Comparison of ENCODE assay signal across 20 cellular contexts in genomic region chr22:23014250-23014649, GRCh38. TPM values are rescaled to one million over a fixed set of nuclear protein-coding genes. Genes with fewer than 3 reads are reported as not detected.
DNase-seq lines count a peak whose midpoint lies in the region; ATAC-seq, FAIRE-seq and TF ChIP-seq lines count a peak whose summit lies in the region.
"Had no signal": no experiment of that assay in that cellular context is flagged by ENCODE, and none has a peak within 500 bp of the region (broad histone marks: within the 10 kb centered on the region; RNA-seq: fewer than 3 reads in every experiment).

No MANE protein-coding gene starts in this region.

- TF ChIP-seq CTCF in GM12878 (IDR thresholded peaks at IDR 0.05 in 2 of 3, conservative IDR thresholded peaks at IDR 0.05 in 1 of 3; ENCODE audit: control insufficient read depth in 2 of 3, extremely low read depth in 1 of 3, insufficient read depth in 1 of 3, low read depth in 3 of 3, low read length in 3 of 3), result no peak

- POLR2A ChIA-PET in activated CD4-positive, alpha-beta T cell treated with anti-CD3 and anti-CD28 coated beads for 36 hours (lab: Charles Lee), result no interaction called here
- POLR2A ChIA-PET in GM12878 (lab: Charles Lee), result no interaction called here

- no peak overlapping the region for H3K4me3 Mint-ChIP-seq in activated CD4-positive, alpha-beta T cell treated with anti-CD3 and anti-CD28 coated beads for 36 hours
- H3K4me3 Mint-ChIP-seq in activated naive CD4-positive, alpha-beta T cell treated with anti-CD3 and anti-CD28 coated beads for 36 hours, result no peak overlapping the region
- H3K4me3 Mint-ChIP-seq: CD14-positive monocyte; CD8-positive, alpha-beta T cell had no signal

- RAD21 ChIA-PET in GM12878 (lab: Charles Lee; ENCODE audit: unreplicated experiment), result no interaction called here

- DNase-seq in activated CD4-positive, alpha-beta T cell treated with anti-CD3 and anti-CD28 coated beads for 36 hours, result peak; percentile 25
- no peak for DNase-seq in activated CD4-positive, alpha-beta T cell treated with anti-CD3 and anti-CD28 coated beads, Interleukin-2, amount 50 U/mL, for 1 hour
- DNase-seq in activated naive CD4-positive, alpha-beta T cell treated with anti-CD3 and anti-CD28 coated beads for 36 hours, result peak; percentile 14
- DNase-seq in activated naive CD4-positive, alpha-beta T cell treated with anti-CD3 and anti-CD28 coated beads, Interleukin-2, amount 50 U/mL, for 16 hours, result no peak
- DNase-seq in GM12878 (ENCODE audit: low read depth, low spot score) (no peak), posterior vena cava (ENCODE audit: low spot score) (peak; percentile 30), DMS 273 treated with DMSO at 0.1 percent for 48 hours (lab: John Stamatoyannopoulos, UW) (no peak)
- DNase-seq: CD8-positive, alpha-beta T cell; COR-L47; DND-41; GDM1; GM23248 had no signal

- H3K27me3 ChIP-seq in GM12878 (replicated peaks in 1 of 2; ENCODE audit: control insufficient read depth in 2 of 2, insufficient read depth in 2 of 2, low read length in 1 of 2), result 0 out of 4 replicates have a peak, but pooled peaks cover 0 to 3% of the 10 kb centered on the region in 2 experiments

- no peak for TF ChIP-seq RAD21 in GM12878 (IDR thresholded peaks at IDR 0.05; ENCODE audit: insufficient read depth, low read depth, low read length)

- WGBS in GM12878 (ENCODE audit: insufficient coverage, insufficient replicate concordance, low lambda C conversion rate, missing lambda C conversion rate), result 24% methylated on average over 7 of the region's 7 CpGs

- TF ChIP-seq POLR2A in GM12878 (IDR thresholded peaks at IDR 0.05; ENCODE audit: low read depth, low read length), result no peak

- H3K27me3 Mint-ChIP-seq in activated CD4-positive, alpha-beta T cell treated with anti-CD3 and anti-CD28 coated beads for 36 hours, result peaks cover 41% of the 10 kb centered on the region
- H3K27me3 Mint-ChIP-seq in activated naive CD4-positive, alpha-beta T cell treated with anti-CD3 and anti-CD28 coated beads for 36 hours (ENCODE audit: low read depth), result peaks cover 32% of the 10 kb centered on the region

- H3K4me1 Mint-ChIP-seq in activated CD4-positive, alpha-beta T cell treated with anti-CD3 and anti-CD28 coated beads for 36 hours, result peaks cover 30% of the 10 kb centered on the region
- H3K4me1 Mint-ChIP-seq in activated naive CD4-positive, alpha-beta T cell treated with anti-CD3 and anti-CD28 coated beads for 36 hours (ENCODE audit: low read depth), result peaks cover 26% of the 10 kb centered on the region
- H3K4me1 Mint-ChIP-seq: CD14-positive monocyte had no signal

- H4K20me1 ChIP-seq in GM12878 (ENCODE audit: control insufficient read depth, insufficient read depth), result no peaks in the 10 kb centered on the region

- H3K27ac ChIP-seq in GM12878 (ENCODE audit: control insufficient read depth, insufficient read depth), result no peak overlapping the region
- H3K27ac ChIP-seq: 22Rv1, GM23248, HL-60 had no signal

- no peak for TF ChIP-seq EP300 in GM12878 (IDR thresholded peaks at IDR 0.05; ENCODE audit: borderline replicate concordance in 1 of 2, control insufficient read depth in 1 of 2, low read depth in 2 of 2, low read length in 2 of 2)

- SMC1A ChIA-PET in GM12878 (lab: Charles Lee; ENCODE audit: uncharacterized antibody, unreplicated experiment), result no interaction called here

- no peak overlapping the region for H3K4me3 ChIP-seq in GM12878
- H3K4me3 ChIP-seq: GM23248 had no signal

- CTCF ChIA-PET in activated CD4-positive, alpha-beta T cell treated with anti-CD3 and anti-CD28 coated beads for 36 hours (lab: Charles Lee), result no interaction called here
- CTCF ChIA-PET in activated naive CD4-positive, alpha-beta T cell treated with anti-CD3 and anti-CD28 coated beads for 36 hours (lab: Charles Lee), result interaction anchor here (1.1 kb wide), 1 partner anchor 70 kb away, joined by 4 read pairs; no protein-coding TSS in a partner anchor
- CTCF ChIA-PET in GM12878 (lab: Yijun Ruan, JAX), result interaction anchor here (1.5 to 2.1 kb wide), 2 partner anchors 10 to 20 kb away, joined by 3 to 5 read pairs; no protein-coding TSS in a partner anchor

- no peak overlapping the region for H2AFZ ChIP-seq in GM12878 (ENCODE audit: control insufficient read depth, low read depth, low read length)
- H2AFZ ChIP-seq: GM23248 had no signal

- no peaks in the 10 kb centered on the region for H3K9me3 ChIP-seq in GM12878 (replicated peaks; ENCODE audit: control insufficient read depth, insufficient read depth, low read length)

- no peak overlapping the region for H3K27ac Mint-ChIP-seq in activated CD4-positive, alpha-beta T cell treated with anti-CD3 and anti-CD28 coated beads for 36 hours
- H3K27ac Mint-ChIP-seq in activated naive CD4-positive, alpha-beta T cell treated with anti-CD3 and anti-CD28 coated beads for 36 hours, result no peak overlapping the region
- H3K27ac Mint-ChIP-seq: CD8-positive, alpha-beta T cell had no signal

- no peak for FAIRE-seq in GM12878 (lab: Jason Lieb, UNC)
- FAIRE-seq: D721Med, GM19239, H54 had no signal

- in situ Hi-C loops in GM12878 (cut with MboI), result no loop called here

- H3K36me3 Mint-ChIP-seq in activated CD4-positive, alpha-beta T cell treated with anti-CD3 and anti-CD28 coated beads for 36 hours (ENCODE audit: low read depth), result no peaks in the 10 kb centered on the region
- no peaks in the 10 kb centered on the region for H3K36me3 Mint-ChIP-seq in activated naive CD4-positive, alpha-beta T cell treated with anti-CD3 and anti-CD28 coated beads for 36 hours (ENCODE audit: low read depth)
- H3K36me3 Mint-ChIP-seq: CD14-positive monocyte; CD8-positive, alpha-beta T cell had no signal

- peaks cover 14% of the 10 kb centered on the region for H3K4me1 ChIP-seq in GM12878 (ENCODE audit: control insufficient read depth, insufficient read depth, low read length)

- intact Hi-C loops in activated CD4-positive, alpha-beta T cell treated with anti-CD3 and anti-CD28 coated beads for 36 hours (cut with DNase I, micrococcal nuclease), result loop anchor here (5.0 to 10.0 kb wide), 2 partner anchors 149 to 693 kb away; no protein-coding TSS in a partner anchor
- intact Hi-C loops in activated naive CD4-positive, alpha-beta T cell treated with anti-CD3 and anti-CD28 coated beads for 36 hours (cut with micrococcal nuclease), result no loop called here
- intact Hi-C loops in GM12878 (cut with micrococcal nuclease; ENCODE audit: unreplicated experiment), result no loop called here
- intact Hi-C loops in posterior vena cava (cut with DNase I), result loop anchor here in 1 of 2 donors (5.0 kb wide), 1 partner anchor 317 kb away; no protein-coding TSS in a partner anchor

- BruUV-seq in GM12878 (replicated peaks; lab: Mats Ljungman, UMichigan), result no TSS peak

- no peak overlapping the region for H3K9ac ChIP-seq in GM12878 (ENCODE audit: control insufficient read depth, insufficient read depth, low read length)
- H3K9ac ChIP-seq: GM23248 had no signal

- ATAC-seq in activated CD4-positive, alpha-beta T cell treated with anti-CD3 and anti-CD28 coated beads for 36 hours, result peak; percentile 34
- ATAC-seq in GM12878 (no peak), GM21390 (IDR thresholded peaks at IDR 0.05; ENCODE audit: unreplicated experiment) (no peak)
- ATAC-seq: CD8-positive, alpha-beta T cell; HCT116 had no signal

- H3K9me3 Mint-ChIP-seq in activated CD4-positive, alpha-beta T cell treated with anti-CD3 and anti-CD28 coated beads for 36 hours (ENCODE audit: low read depth), result no peaks in the 10 kb centered on the region
- no peaks in the 10 kb centered on the region for H3K9me3 Mint-ChIP-seq in activated naive CD4-positive, alpha-beta T cell treated with anti-CD3 and anti-CD28 coated beads for 36 hours
- H3K9me3 Mint-ChIP-seq: CD8-positive, alpha-beta T cell had no signal

- no peaks in the 10 kb centered on the region for H3K36me3 ChIP-seq in GM12878 (ENCODE audit: control insufficient read depth in 2 of 2, insufficient read depth in 2 of 2, low read length in 1 of 2)

- H3K79me2 ChIP-seq in GM12878 (ENCODE audit: control insufficient read depth, insufficient read depth, low read length), result no peaks in the 10 kb centered on the region

- no peak overlapping the region for H3K4me2 ChIP-seq in GM12878 (ENCODE audit: control insufficient read depth, insufficient read depth)

TF ChIP-seq in GM12878, 131 proteins besides CTCF, POLR2A, EP300 and RAD21:
- 0 out of 2 replicates have a peak, but pooled peaks have one; percentile 30 for TF ChIP-seq JUNB (IDR thresholded peaks at IDR 0.05)
- TF ChIP-seq MEF2B (IDR thresholded peaks at IDR 0.05; ENCODE audit: partially characterized antibody, poor library complexity, severe bottlenecking), result no peak
TF ChIP-seq in GM12878: peak in this region for 1.

RNA-seq across cellular contexts. Expression of gene GNAZ, which starts 56.1 kb away (rescaled TPM):
- total RNA-seq in activated CD4-positive, alpha-beta T cell treated with anti-CD3 and anti-CD28 coated beads for 36 hours, result 1 to 10 TPM; 1.1 to 1.5 TPM
- 1 to 10 TPM; 1.1 to 1.8 TPM for total RNA-seq in activated naive CD4-positive, alpha-beta T cell treated with anti-CD3 and anti-CD28 coated beads for 36 hours
- total RNA-seq in GM12878 (2013; cell fraction: nucleolus; rRNA removed), result 0.93 and 1.6 TPM in 2 replicates
- total RNA-seq in GM12878 (2014; rRNA removed), result 0.60 and 0.73 TPM in 2 replicates
- 0.36 and 0.46 TPM in 2 replicates for total RNA-seq in GM12878 (2014; rRNA removed; fragmentation: Illumina TruSeq; extraction: Trizol)
- total RNA-seq in GM12878 (2021), result 0.51 and 0.96 TPM in 2 replicates
- not detected for polyA plus RNA-seq in GM12878 (2011; ENCODE audit: low read depth)
- polyA plus RNA-seq in GM12878 (2011; rRNA removed), result 0.68 and 1.0 TPM in 2 replicates
- polyA plus RNA-seq in GM12878 (2011; cell fraction: cytosol; rRNA removed), result 1.5 and 1.9 TPM in 2 replicates
- 2.0 and 4.6 TPM in 2 replicates for polyA plus RNA-seq in GM12878 (2011; cell fraction: nucleus; rRNA removed)
- polyA plus RNA-seq in GM12878 (2012), result 0.11 and 0.17 TPM in 2 replicates
- 0.14 and 0.44 TPM in 2 replicates for polyA plus RNA-seq in GM12878 (2014; fragmentation: Illumina TruSeq; extraction: Trizol)
- under 1 TPM in 1 of 2 experiments, not detected in 1; 0.09 TPM for polyA plus RNA-seq in GM12878 (2014; fragmentation: Nextera tagmentation; extraction: Ambion mirVana)
- polyA plus RNA-seq in GM12878 (2014; rRNA removed), result 0.54 and 1.5 TPM in 2 replicates
- polyA plus RNA-seq in GM12878 (2016; fragmentation: Nextera tagmentation; extraction: Ambion mirVana), result under 1 TPM; 0.16 to 0.28 TPM
- polyA minus RNA-seq in GM12878 (2011; rRNA and poly(A)+ RNA removed), result 1.2 and 1.7 TPM in 2 replicates
- 1.1 and 3.6 TPM in 2 replicates for polyA minus RNA-seq in GM12878 (2011; cell fraction: cytosol; rRNA and poly(A)+ RNA removed)
- polyA minus RNA-seq in GM12878 (2011; cell fraction: nucleus; rRNA and poly(A)+ RNA removed), result 0.36 and 1.4 TPM in 2 replicates
- total RNA-seq in posterior vena cava, result 10 to 100 TPM; 34.3 to 37.0 TPM
- total RNA-seq: CD8-positive, alpha-beta T cell had no signal

Comparison
In these comparisons a context has a peak if more than half of its experiments do, and no peak if none do; other contexts are left out.
1. DNase-seq: peak in activated CD4-positive, alpha-beta T cell treated with anti-CD3 and anti-CD28 coated beads for 36 hours (single experiment), activated naive CD4-positive, alpha-beta T cell treated with anti-CD3 and anti-CD28 coated beads for 36 hours (single experiment) and posterior vena cava (single experiment); none in activated CD4-positive, alpha-beta T cell treated with anti-CD3 and anti-CD28 coated beads, Interleukin-2, amount 50 U/mL, for 1 hour (single experiment), activated naive CD4-positive, alpha-beta T cell treated with anti-CD3 and anti-CD28 coated beads, Interleukin-2, amount 50 U/mL, for 16 hours (single experiment), GM12878 (single experiment) and DMS 273 treated with DMSO at 0.1 percent for 48 hours (single experiment).
2. RNA of gene GNAZ, which starts 56.1 kb away (total RNA-seq): 34.3 to 37.0 TPM in posterior vena cava; 1.1 to 1.8 TPM in activated naive CD4-positive, alpha-beta T cell treated with anti-CD3 and anti-CD28 coated beads for 36 hours, 1.1 to 1.5 TPM in activated CD4-positive, alpha-beta T cell treated with anti-CD3 and anti-CD28 coated beads for 36 hours and 0.36 to 1.6 TPM in GM12878; every median in the first group is over 10 times any median in the second.
3. intact Hi-C loops: an anchor here in activated CD4-positive, alpha-beta T cell treated with anti-CD3 and anti-CD28 coated beads for 36 hours (5.0 to 10.0 kb wide); none called in activated naive CD4-positive, alpha-beta T cell treated with anti-CD3 and anti-CD28 coated beads for 36 hours and GM12878.